Comparison of ENCODE assay signal across 18 cellular contexts in the genomic region with DNA sequence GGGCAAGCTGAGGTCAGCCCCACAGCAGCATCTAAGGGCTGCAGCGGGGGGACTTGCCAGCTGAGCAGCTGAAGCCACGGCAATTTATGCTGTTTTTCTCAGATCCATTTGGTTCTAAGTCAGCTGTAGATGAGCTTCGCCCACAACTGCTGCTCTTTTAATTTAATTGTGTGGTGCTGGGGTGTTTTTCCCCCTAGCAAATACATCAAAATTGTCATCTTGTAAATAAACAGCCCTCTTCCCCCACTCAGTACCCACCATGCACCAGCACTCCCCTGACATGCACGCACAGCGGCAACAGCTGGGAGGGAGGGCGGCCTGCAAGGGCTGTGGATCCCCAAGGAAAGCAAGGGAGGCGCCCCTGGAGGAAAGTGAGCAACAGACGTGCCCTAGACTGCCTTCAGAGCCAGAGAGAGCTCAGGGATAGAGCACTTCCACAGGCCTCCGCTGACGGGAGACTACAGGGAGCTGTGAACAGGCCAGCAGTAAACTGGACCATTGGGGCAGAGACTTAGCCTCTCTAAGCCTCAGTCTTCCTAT.
DNase-seq lines count a peak whose midpoint lies in the region; ATAC-seq and TF ChIP-seq lines count a peak whose summit lies in the region.
"Had no signal": no experiment of that assay in that cellular context is flagged by ENCODE, and none has a peak within 500 bp of the region (broad histone marks: within the 10 kb centered on the region; RNA-seq: fewer than 3 reads in every experiment).

No MANE protein-coding gene starts in this region.

- H3K4me3 Mint-ChIP-seq in WTC11 (no peak overlapping the region), osteocyte (ENCODE audit: unreplicated experiment) (no peak overlapping the region)
- H3K4me3 Mint-ChIP-seq in activated CD4-positive, alpha-beta memory T cell treated with anti-CD3 and anti-CD28 coated beads for 36 hours, result no peak overlapping the region
- H3K4me3 Mint-ChIP-seq: CD8-positive, alpha-beta memory T cell; HFFc6 had no signal

- H3K36me3 Mint-ChIP-seq in WTC11 (peaks cover 7% of the 10 kb centered on the region), osteocyte (ENCODE audit: unreplicated experiment) (no peaks in the 10 kb centered on the region)
- peaks cover 3% of the 10 kb centered on the region for H3K36me3 Mint-ChIP-seq in activated CD4-positive, alpha-beta memory T cell treated with anti-CD3 and anti-CD28 coated beads for 36 hours
- H3K36me3 Mint-ChIP-seq: CD8-positive, alpha-beta memory T cell had no signal

- peak; percentile 84 for ATAC-seq in WTC11

- CTCF ChIA-PET in WTC11 (lab: Charles Lee), result interaction anchor here (0.8 to 2.0 kb wide), 7 partner anchors 11 to 391 kb away, joined by 3 to 4 read pairs (median 3); no protein-coding TSS in a partner anchor
- CTCF ChIA-PET in activated CD4-positive, alpha-beta memory T cell treated with anti-CD3 and anti-CD28 coated beads for 36 hours (lab: Charles Lee), result no interaction called here

- H3K4me1 Mint-ChIP-seq in WTC11 (no peaks in the 10 kb centered on the region), osteocyte (ENCODE audit: unreplicated experiment) (no peaks in the 10 kb centered on the region)
- no peaks in the 10 kb centered on the region for H3K4me1 Mint-ChIP-seq in activated CD4-positive, alpha-beta memory T cell treated with anti-CD3 and anti-CD28 coated beads for 36 hours (ENCODE audit: low read depth)
- H3K4me1 Mint-ChIP-seq: CD8-positive, alpha-beta memory T cell had no signal

- H3K27ac Mint-ChIP-seq in WTC11 (no peak overlapping the region), osteocyte (ENCODE audit: unreplicated experiment) (no peak overlapping the region)
- no peak overlapping the region for H3K27ac Mint-ChIP-seq in activated CD4-positive, alpha-beta memory T cell treated with anti-CD3 and anti-CD28 coated beads for 36 hours
- H3K27ac Mint-ChIP-seq: CD8-positive, alpha-beta memory T cell; HFFc6 had no signal

- TF ChIP-seq CTCF in WTC11 (IDR thresholded peaks at IDR 0.05) (no peak), osteocyte (IDR thresholded peaks at IDR 0.05) (no peak)

- POLR2A ChIA-PET in WTC11 (lab: Charles Lee), result no interaction called here
- POLR2A ChIA-PET in activated CD4-positive, alpha-beta memory T cell treated with anti-CD3 and anti-CD28 coated beads for 36 hours (lab: Charles Lee), result no interaction called here

- H3K9me3 Mint-ChIP-seq in WTC11 (peaks cover 13% of the 10 kb centered on the region), osteocyte (ENCODE audit: unreplicated experiment) (peaks cover 7% of the 10 kb centered on the region)
- peaks cover 10% of the 10 kb centered on the region for H3K9me3 Mint-ChIP-seq in activated CD4-positive, alpha-beta memory T cell treated with anti-CD3 and anti-CD28 coated beads for 36 hours

- DNase-seq in NCI-H1694 (lab: John Stamatoyannopoulos, UW) (peak; percentile 49), WTC11 (ENCODE audit: low spot score) (peak; percentile 35), iPS-NIHi11 (ENCODE audit: low spot score) (peak; percentile 35), osteocyte (ENCODE audit: extremely low spot score, unreplicated experiment) (peak; percentile 69), EL (no peak), NCI-H526 treated with DMSO at 0.1 percent for 48 hours (lab: John Stamatoyannopoulos, UW) (no peak)
- DNase-seq in activated CD4-positive, alpha-beta memory T cell treated with anti-CD3 and anti-CD28 coated beads for 36 hours, result no peak
- DNase-seq: Calu3; CD8-positive, alpha-beta memory T cell; GF-D8; HFFc6; Kasumi-1; NCI-H187 treated with DMSO at 0.1 percent for 48 hours; NCI-H2107; NCI-H345; NCI-H524; NCI-H82; Peyer's patch had no signal

- H3K27me3 Mint-ChIP-seq in WTC11 (ENCODE audit: low read depth) (no peaks in the 10 kb centered on the region; the same call in none of the 2 replicates), osteocyte (ENCODE audit: unreplicated experiment) (no peaks in the 10 kb centered on the region)
- peaks cover 2% of the 10 kb centered on the region for H3K27me3 Mint-ChIP-seq in activated CD4-positive, alpha-beta memory T cell treated with anti-CD3 and anti-CD28 coated beads for 36 hours

- intact Hi-C loops in activated CD4-positive, alpha-beta memory T cell treated with anti-CD3 and anti-CD28 coated beads for 36 hours (cut with micrococcal nuclease), result no loop called here

TF ChIP-seq in WTC11, 78 proteins besides CTCF, POLR2A, EP300 and RAD21 (continues in another document):
- TF ChIP-seq PRRX2 (CRISPR knock-in tag; IDR thresholded peaks at IDR 0.05) (no peak), ZBTB21 (CRISPR knock-in tag; IDR thresholded peaks at IDR 0.05; ENCODE audit: borderline replicate concordance) (no peak), JAZF1 (CRISPR knock-in tag; IDR thresholded peaks at IDR 0.05) (no peak), ZNF671 (CRISPR knock-in tag; IDR thresholded peaks at IDR 0.05) (no peak), ZNF232 (CRISPR knock-in tag; IDR thresholded peaks at IDR 0.05) (no peak), TEAD1 (CRISPR knock-in tag; IDR thresholded peaks at IDR 0.05) (no peak), RORB (CRISPR knock-in tag; IDR thresholded peaks at IDR 0.05) (no peak), SMAD3 (CRISPR knock-in tag; IDR thresholded peaks at IDR 0.05; ENCODE audit: borderline replicate concordance) (no peak)
- TF ChIP-seq, protein P1, sequence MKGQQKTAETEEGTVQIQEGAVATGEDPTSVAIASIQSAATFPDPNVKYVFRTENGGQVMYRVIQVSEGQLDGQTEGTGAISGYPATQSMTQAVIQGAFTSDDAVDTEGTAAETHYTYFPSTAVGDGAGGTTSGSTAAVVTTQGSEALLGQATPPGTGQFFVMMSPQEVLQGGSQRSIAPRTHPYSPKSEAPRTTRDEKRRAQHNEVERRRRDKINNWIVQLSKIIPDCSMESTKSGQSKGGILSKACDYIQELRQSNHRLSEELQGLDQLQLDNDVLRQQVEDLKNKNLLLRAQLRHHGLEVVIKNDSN (CRISPR knock-in tag; IDR thresholded peaks at IDR 0.05), result no peak
- TF ChIP-seq, protein P2, sequence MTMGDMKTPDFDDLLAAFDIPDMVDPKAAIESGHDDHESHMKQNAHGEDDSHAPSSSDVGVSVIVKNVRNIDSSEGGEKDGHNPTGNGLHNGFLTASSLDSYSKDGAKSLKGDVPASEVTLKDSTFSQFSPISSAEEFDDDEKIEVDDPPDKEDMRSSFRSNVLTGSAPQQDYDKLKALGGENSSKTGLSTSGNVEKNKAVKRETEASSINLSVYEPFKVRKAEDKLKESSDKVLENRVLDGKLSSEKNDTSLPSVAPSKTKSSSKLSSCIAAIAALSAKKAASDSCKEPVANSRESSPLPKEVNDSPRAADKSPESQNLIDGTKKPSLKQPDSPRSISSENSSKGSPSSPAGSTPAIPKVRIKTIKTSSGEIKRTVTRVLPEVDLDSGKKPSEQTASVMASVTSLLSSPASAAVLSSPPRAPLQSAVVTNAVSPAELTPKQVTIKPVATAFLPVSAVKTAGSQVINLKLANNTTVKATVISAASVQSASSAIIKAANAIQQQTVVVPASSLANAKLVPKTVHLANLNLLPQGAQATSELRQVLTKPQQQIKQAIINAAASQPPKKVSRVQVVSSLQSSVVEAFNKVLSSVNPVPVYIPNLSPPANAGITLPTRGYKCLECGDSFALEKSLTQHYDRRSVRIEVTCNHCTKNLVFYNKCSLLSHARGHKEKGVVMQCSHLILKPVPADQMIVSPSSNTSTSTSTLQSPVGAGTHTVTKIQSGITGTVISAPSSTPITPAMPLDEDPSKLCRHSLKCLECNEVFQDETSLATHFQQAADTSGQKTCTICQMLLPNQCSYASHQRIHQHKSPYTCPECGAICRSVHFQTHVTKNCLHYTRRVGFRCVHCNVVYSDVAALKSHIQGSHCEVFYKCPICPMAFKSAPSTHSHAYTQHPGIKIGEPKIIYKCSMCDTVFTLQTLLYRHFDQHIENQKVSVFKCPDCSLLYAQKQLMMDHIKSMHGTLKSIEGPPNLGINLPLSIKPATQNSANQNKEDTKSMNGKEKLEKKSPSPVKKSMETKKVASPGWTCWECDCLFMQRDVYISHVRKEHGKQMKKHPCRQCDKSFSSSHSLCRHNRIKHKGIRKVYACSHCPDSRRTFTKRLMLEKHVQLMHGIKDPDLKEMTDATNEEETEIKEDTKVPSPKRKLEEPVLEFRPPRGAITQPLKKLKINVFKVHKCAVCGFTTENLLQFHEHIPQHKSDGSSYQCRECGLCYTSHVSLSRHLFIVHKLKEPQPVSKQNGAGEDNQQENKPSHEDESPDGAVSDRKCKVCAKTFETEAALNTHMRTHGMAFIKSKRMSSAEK (CRISPR knock-in tag; IDR thresholded peaks at IDR 0.05; ENCODE audit: borderline replicate concordance), result no peak
- TF ChIP-seq, protein P3, sequence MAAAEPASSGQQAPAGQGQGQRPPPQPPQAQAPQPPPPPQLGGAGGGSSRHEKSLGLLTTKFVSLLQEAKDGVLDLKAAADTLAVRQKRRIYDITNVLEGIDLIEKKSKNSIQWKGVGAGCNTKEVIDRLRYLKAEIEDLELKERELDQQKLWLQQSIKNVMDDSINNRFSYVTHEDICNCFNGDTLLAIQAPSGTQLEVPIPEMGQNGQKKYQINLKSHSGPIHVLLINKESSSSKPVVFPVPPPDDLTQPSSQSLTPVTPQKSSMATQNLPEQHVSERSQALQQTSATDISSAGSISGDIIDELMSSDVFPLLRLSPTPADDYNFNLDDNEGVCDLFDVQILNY (CRISPR knock-in tag; IDR thresholded peaks at IDR 0.05), result no peak

Comparison
In these comparisons a context has a peak if more than half of its experiments do, and no peak if none do; other contexts are left out.
1. DNase-seq: peak in NCI-H1694 (single experiment), WTC11 (single experiment), iPS-NIHi11 (single experiment) and osteocyte (single experiment); none in EL (single experiment), NCI-H526 treated with DMSO at 0.1 percent for 48 hours (single experiment) and activated CD4-positive, alpha-beta memory T cell treated with anti-CD3 and anti-CD28 coated beads for 36 hours (single experiment).